ENCODE assay signal across 7 cellular contexts in the genomic region with DNA sequence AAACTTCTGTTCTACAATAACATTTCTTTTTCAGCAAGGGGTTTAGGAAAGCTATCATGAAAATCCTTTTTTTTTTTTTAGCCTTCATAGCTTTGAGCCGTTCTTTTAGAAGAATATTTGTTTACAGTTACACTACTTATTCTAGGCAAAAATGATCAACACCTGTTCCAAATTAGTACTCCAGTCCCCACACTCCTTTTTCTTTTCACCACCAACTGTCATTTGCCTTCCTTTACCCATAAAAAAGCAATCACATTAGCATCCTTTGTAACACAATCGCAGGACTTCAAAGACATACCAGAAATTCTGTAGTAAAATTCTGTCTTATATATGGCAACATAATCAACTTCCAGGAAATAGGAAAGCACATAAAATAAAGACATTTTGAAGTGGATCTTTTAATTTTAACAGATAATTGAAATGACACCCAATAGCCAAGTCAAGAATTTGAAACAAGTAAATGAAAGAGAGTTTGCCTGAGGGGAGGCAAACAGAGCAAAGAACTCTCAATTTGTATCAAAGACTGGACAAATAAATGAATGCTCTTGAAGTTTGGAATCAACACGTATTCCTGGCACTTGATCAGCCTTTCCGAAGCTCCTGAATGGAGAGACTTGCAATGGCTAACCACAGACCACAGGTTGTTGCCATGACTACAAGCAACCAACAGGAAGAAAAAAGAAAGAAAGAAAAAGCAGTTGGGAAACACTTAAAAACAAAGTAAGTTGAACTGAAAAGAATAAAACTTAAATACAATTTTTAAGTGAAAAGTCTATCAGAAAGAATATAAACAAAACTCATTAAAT.
DNase-seq lines count a peak whose midpoint lies in the region; FAIRE-seq and TF ChIP-seq lines count a peak whose summit lies in the region.

No MANE protein-coding gene starts in this region.

- TF ChIP-seq CTCF in endothelial cell (IDR thresholded peaks at IDR 0.05; ENCODE audit: unreplicated experiment) (no peak), retinal pigment epithelial cell (conservative IDR thresholded peaks at IDR 0.05; ENCODE audit: low read depth, low read length) (no peak), uterus (IDR thresholded peaks at IDR 0.05) (no peak)

- DNase-seq in H54 (ENCODE audit: insufficient read length, low spot score) = peak; percentile 4
- peak; percentile 35 for DNase-seq in NCI-H2227 treated with DMSO at 0.1 percent for 48 hours (lab: John Stamatoyannopoulos, UW)
- DNase-seq in endothelial cell (ENCODE audit: low spot score) = peak; percentile 9
- DNase-seq in retinal pigment epithelial cell (ENCODE audit: low read depth) = peak; percentile 87
- DNase-seq in uterus = no peak
- DNase-seq in H7 = no peak
- no peak for DNase-seq in activated CD4-positive, alpha-beta T cell treated with anti-CD3 and anti-CD28 coated beads for 1 hour

- intact Hi-C loops in uterus (cut with DNase I; ENCODE audit: low total_unique reads) = no loop called here

- H3K27me3 ChIP-seq in uterus = no peaks in the 10 kb centered on the region
- H3K27me3 ChIP-seq in H7 (ENCODE audit: control insufficient read depth, insufficient read depth, low read length) = no peaks in the 10 kb centered on the region

- peak; percentile 57 for FAIRE-seq in H54 (lab: Jason Lieb, UNC)

- H3K9me3 Mint-ChIP-seq in endothelial cell (ENCODE audit: unreplicated experiment) = no peaks in the 10 kb centered on the region

- no peak overlapping the region for H3K4me3 Mint-ChIP-seq in endothelial cell (ENCODE audit: unreplicated experiment)

- H3K36me3 Mint-ChIP-seq in endothelial cell (ENCODE audit: low read depth, unreplicated experiment) = no peaks in the 10 kb centered on the region

- no peaks in the 10 kb centered on the region for H3K9me3 ChIP-seq in uterus

- H3K27me3 Mint-ChIP-seq in endothelial cell (ENCODE audit: unreplicated experiment) = no peaks in the 10 kb centered on the region

- H3K4me1 Mint-ChIP-seq in endothelial cell (ENCODE audit: unreplicated experiment) = peaks cover 3% of the 10 kb centered on the region

- no peak overlapping the region for H3K4me3 ChIP-seq in retinal pigment epithelial cell (ENCODE audit: low read length)
- no peak overlapping the region for H3K4me3 ChIP-seq in uterus
- H3K4me3 ChIP-seq in H7 (ENCODE audit: insufficient read depth, low read depth, low read length) = no peak overlapping the region

- no peaks in the 10 kb centered on the region for H3K36me3 ChIP-seq in uterus
- H3K36me3 ChIP-seq in H7 (replicated peaks; ENCODE audit: control insufficient read depth, insufficient read depth, low read length) = no peaks in the 10 kb centered on the region

- no peak for TF ChIP-seq POLR2A in H54 (IDR thresholded peaks at IDR 0.05; ENCODE audit: low read depth, low read length)
- TF ChIP-seq POLR2A in uterus (IDR thresholded peaks at IDR 0.05) = no peak

- peak overlapping the region; percentile 53 for H3K27ac Mint-ChIP-seq in endothelial cell (ENCODE audit: unreplicated experiment)

- no peak overlapping the region for H3K27ac ChIP-seq in uterus

- no peaks in the 10 kb centered on the region for H3K4me1 ChIP-seq in uterus

Comparison
In these comparisons a context has a peak if more than half of its experiments do, and no peak if none do; other contexts are left out.
1. DNase-seq: peak in H54 (single experiment), NCI-H2227 treated with DMSO at 0.1 percent for 48 hours (single experiment), endothelial cell (single experiment) and retinal pigment epithelial cell (single experiment); none in uterus (0 of 2), H7 (single experiment) and activated CD4-positive, alpha-beta T cell treated with anti-CD3 and anti-CD28 coated beads for 1 hour (single experiment).